1 cellular context compared by ENCODE assay signal in the genomic region with DNA sequence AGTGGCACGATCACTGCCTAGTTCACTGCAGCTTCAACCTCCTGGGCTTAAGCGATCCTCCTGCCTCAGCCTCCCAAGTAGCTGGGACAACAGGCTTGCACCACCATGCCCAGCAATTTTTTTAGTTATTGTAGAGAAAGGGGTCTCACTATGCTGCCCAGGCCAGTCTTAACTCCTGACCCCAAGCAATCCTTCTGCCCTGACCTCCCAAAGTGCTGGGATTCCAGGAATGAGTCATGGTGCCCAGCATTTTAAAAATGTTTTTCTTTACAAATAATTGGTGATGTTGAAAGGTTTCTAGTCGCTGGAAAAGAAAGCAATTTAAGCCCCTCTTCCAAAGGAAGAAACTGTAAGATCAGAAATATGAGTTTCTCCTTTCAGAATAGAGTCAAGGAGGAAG.
TF ChIP-seq lines count a peak whose summit lies in the region.

No MANE protein-coding gene starts in this region.

TF ChIP-seq in A549, 52 proteins besides CTCF, POLR2A, EP300 and RAD21 (continued from another document):
- TF ChIP-seq, protein P1, sequence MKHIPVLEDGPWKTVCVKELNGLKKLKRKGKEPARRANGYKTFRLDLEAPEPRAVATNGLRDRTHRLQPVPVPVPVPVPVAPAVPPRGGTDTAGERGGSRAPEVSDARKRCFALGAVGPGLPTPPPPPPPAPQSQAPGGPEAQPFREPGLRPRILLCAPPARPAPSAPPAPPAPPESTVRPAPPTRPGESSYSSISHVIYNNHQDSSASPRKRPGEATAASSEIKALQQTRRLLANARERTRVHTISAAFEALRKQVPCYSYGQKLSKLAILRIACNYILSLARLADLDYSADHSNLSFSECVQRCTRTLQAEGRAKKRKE (CRISPR knock-in tag; IDR thresholded peaks at IDR 0.05; ENCODE audit: low read depth) = no peak
- TF ChIP-seq POLR2AphosphoS2 (conservative IDR thresholded peaks at IDR 0.05; ENCODE audit: low read length) = no peak
- TF ChIP-seq MAZ (IDR thresholded peaks at IDR 0.05; ENCODE audit: borderline replicate concordance, low read depth, low read length) = no peak
- TF ChIP-seq HOXA7 (CRISPR knock-in tag; IDR thresholded peaks at IDR 0.05) = no peak
